ENCODE assay signal across 1 cellular context in genomic region chr4:42359686-42360085, GRCh38.
TF ChIP-seq lines count a peak whose summit lies in the region.

No MANE protein-coding gene starts in this region.

TF ChIP-seq in HepG2, 621 proteins besides CTCF, POLR2A, EP300 and RAD21:
- TF ChIP-seq, protein P1, sequence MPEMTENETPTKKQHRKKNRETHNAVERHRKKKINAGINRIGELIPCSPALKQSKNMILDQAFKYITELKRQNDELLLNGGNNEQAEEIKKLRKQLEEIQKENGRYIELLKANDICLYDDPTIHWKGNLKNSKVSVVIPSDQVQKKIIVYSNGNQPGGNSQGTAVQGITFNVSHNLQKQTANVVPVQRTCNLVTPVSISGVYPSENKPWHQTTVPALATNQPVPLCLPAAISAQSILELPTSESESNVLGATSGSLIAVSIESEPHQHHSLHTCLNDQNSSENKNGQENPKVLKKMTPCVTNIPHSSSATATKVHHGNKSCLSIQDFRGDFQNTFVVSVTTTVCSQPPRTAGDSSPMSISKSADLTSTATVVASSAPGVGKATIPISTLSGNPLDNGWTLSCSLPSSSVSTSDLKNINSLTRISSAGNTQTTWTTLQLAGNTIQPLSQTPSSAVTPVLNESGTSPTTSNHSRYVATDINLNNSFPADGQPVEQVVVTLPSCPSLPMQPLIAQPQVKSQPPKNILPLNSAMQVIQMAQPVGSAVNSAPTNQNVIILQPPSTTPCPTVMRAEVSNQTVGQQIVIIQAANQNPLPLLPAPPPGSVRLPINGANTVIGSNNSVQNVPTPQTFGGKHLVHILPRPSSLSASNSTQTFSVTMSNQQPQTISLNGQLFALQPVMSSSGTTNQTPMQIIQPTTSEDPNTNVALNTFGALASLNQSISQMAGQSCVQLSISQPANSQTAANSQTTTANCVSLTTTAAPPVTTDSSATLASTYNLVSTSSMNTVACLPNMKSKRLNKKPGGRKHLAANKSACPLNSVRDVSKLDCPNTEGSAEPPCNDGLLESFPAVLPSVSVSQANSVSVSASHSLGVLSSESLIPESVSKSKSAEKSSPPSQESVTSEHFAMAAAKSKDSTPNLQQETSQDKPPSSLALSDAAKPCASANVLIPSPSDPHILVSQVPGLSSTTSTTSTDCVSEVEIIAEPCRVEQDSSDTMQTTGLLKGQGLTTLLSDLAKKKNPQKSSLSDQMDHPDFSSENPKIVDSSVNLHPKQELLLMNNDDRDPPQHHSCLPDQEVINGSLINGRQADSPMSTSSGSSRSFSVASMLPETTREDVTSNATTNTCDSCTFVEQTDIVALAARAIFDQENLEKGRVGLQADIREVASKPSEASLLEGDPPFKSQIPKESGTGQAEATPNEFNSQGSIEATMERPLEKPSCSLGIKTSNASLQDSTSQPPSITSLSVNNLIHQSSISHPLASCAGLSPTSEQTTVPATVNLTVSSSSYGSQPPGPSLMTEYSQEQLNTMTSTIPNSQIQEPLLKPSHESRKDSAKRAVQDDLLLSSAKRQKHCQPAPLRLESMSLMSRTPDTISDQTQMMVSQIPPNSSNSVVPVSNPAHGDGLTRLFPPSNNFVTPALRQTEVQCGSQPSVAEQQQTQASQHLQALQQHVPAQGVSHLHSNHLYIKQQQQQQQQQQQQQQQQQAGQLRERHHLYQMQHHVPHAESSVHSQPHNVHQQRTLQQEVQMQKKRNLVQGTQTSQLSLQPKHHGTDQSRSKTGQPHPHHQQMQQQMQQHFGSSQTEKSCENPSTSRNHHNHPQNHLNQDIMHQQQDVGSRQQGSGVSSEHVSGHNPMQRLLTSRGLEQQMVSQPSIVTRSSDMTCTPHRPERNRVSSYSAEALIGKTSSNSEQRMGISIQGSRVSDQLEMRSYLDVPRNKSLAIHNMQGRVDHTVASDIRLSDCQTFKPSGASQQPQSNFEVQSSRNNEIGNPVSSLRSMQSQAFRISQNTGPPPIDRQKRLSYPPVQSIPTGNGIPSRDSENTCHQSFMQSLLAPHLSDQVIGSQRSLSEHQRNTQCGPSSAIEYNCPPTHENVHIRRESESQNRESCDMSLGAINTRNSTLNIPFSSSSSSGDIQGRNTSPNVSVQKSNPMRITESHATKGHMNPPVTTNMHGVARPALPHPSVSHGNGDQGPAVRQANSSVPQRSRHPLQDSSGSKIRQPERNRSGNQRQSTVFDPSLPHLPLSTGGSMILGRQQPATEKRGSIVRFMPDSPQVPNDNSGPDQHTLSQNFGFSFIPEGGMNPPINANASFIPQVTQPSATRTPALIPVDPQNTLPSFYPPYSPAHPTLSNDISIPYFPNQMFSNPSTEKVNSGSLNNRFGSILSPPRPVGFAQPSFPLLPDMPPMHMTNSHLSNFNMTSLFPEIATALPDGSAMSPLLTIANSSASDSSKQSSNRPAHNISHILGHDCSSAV (CRISPR knock-in tag; IDR thresholded peaks at IDR 0.05; ENCODE audit: borderline replicate concordance), result no peak
- TF ChIP-seq HNF4G (IDR thresholded peaks at IDR 0.05; ENCODE audit: borderline replicate concordance, low read depth, low read length) (no peak), HNF4G (CRISPR knock-in tag; IDR thresholded peaks at IDR 0.05; ENCODE audit: borderline replicate concordance, low read depth) (no peak), SPEN (CRISPR knock-in tag; IDR thresholded peaks at IDR 0.05; ENCODE audit: low read depth) (no peak), POLR2AphosphoS5 (IDR thresholded peaks at IDR 0.05; ENCODE audit: low read depth, low read length) (no peak), BRD4 (CRISPR knock-in tag; IDR thresholded peaks at IDR 0.05) (no peak), FOXM1 (CRISPR knock-in tag; IDR thresholded peaks at IDR 0.05) (no peak), ZKSCAN5 (CRISPR knock-in tag; IDR thresholded peaks at IDR 0.05) (no peak), ZNF547 (CRISPR knock-in tag; IDR thresholded peaks at IDR 0.05) (no peak), ZNF781 (CRISPR knock-in tag; IDR thresholded peaks at IDR 0.05; ENCODE audit: borderline replicate concordance, not compliant biosample characterization) (no peak), ZBTB3 (CRISPR knock-in tag; IDR thresholded peaks at IDR 0.05; ENCODE audit: borderline replicate concordance, low read depth) (no peak), ATF4 (CRISPR knock-in tag; IDR thresholded peaks at IDR 0.05) (no peak), FIP1L1 (IDR thresholded peaks at IDR 0.05; ENCODE audit: borderline replicate concordance, insufficient read depth, low read depth, low read length) (no peak), KDM3A (CRISPR knock-in tag; IDR thresholded peaks at IDR 0.05; ENCODE audit: low read depth) (no peak), ZNF761 (CRISPR knock-in tag; conservative IDR thresholded peaks at IDR 0.05) (no peak), STAG1 (CRISPR knock-in tag; IDR thresholded peaks at IDR 0.05) (no peak), RARA (CRISPR knock-in tag; IDR thresholded peaks at IDR 0.05) (no peak), ZNF383 (CRISPR knock-in tag; IDR thresholded peaks at IDR 0.05; ENCODE audit: borderline replicate concordance) (no peak)
- TF ChIP-seq, protein P2, sequence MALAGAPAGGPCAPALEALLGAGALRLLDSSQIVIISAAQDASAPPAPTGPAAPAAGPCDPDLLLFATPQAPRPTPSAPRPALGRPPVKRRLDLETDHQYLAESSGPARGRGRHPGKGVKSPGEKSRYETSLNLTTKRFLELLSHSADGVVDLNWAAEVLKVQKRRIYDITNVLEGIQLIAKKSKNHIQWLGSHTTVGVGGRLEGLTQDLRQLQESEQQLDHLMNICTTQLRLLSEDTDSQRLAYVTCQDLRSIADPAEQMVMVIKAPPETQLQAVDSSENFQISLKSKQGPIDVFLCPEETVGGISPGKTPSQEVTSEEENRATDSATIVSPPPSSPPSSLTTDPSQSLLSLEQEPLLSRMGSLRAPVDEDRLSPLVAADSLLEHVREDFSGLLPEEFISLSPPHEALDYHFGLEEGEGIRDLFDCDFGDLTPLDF (CRISPR knock-in tag; IDR thresholded peaks at IDR 0.05), result no peak
- TF ChIP-seq, protein P3, sequence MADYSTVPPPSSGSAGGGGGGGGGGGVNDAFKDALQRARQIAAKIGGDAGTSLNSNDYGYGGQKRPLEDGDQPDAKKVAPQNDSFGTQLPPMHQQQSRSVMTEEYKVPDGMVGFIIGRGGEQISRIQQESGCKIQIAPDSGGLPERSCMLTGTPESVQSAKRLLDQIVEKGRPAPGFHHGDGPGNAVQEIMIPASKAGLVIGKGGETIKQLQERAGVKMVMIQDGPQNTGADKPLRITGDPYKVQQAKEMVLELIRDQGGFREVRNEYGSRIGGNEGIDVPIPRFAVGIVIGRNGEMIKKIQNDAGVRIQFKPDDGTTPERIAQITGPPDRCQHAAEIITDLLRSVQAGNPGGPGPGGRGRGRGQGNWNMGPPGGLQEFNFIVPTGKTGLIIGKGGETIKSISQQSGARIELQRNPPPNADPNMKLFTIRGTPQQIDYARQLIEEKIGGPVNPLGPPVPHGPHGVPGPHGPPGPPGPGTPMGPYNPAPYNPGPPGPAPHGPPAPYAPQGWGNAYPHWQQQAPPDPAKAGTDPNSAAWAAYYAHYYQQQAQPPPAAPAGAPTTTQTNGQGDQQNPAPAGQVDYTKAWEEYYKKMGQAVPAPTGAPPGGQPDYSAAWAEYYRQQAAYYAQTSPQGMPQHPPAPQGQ (CRISPR knock-in tag; IDR thresholded peaks at IDR 0.05; ENCODE audit: borderline replicate concordance), result no peak
